19 cellular contexts compared by ENCODE assay signal in genomic region chr20:37154684-37155298, GRCh38. TPM values are rescaled to one million over a fixed set of nuclear protein-coding genes. Genes with fewer than 3 reads are reported as not detected.
DNase-seq lines count a peak whose midpoint lies in the region; ATAC-seq, FAIRE-seq and TF ChIP-seq lines count a peak whose summit lies in the region.
"Had no signal": no experiment of that assay in that cellular context is flagged by ENCODE, and none has a peak within 500 bp of the region (broad histone marks: within the 10 kb centered on the region; RNA-seq: fewer than 3 reads in every experiment).

No MANE protein-coding gene starts in this region.

- H3K36me3 Mint-ChIP-seq in activated CD4-positive, alpha-beta memory T cell treated with anti-CD3 and anti-CD28 coated beads for 36 hours: no peaks in the 10 kb centered on the region
- no peaks in the 10 kb centered on the region for H3K36me3 Mint-ChIP-seq in CD4-positive, alpha-beta T cell (ENCODE audit: low read depth)

- peak in 1 of 2 experiments; percentile 17; a peak in 1 of 4 replicates for TF ChIP-seq RAD21 in K562 (CRISPR knock-in tag; conservative IDR thresholded peaks at IDR 0.05 in 1 of 2, IDR thresholded peaks at IDR 0.05 in 1 of 2)

- no peak for TF ChIP-seq POLR2A in K562 (conservative IDR thresholded peaks at IDR 0.05)

- no peaks in the 10 kb centered on the region for H3K27me3 ChIP-seq in K562 (ENCODE audit: control insufficient read depth in 2 of 2, insufficient read depth in 2 of 2, low read length in 2 of 2)
- no peaks in the 10 kb centered on the region for H3K27me3 ChIP-seq in CD4-positive, alpha-beta T cell (ENCODE audit: control insufficient read depth, insufficient read depth, low read length)

- H3K36me3 ChIP-seq in OCI-LY7 (ENCODE audit: insufficient read depth, low read length) (no peaks in the 10 kb centered on the region), K562 (ENCODE audit: control insufficient read depth, insufficient read depth, low read length) (no peaks in the 10 kb centered on the region)

- peak; percentile 89 for ATAC-seq in K562
- ATAC-seq in CD4-positive, alpha-beta T cell (ENCODE audit: poor library complexity): no peak
- ATAC-seq: A549; CD8-positive, alpha-beta T cell; GM23338; HCT116 had no signal

- no peak overlapping the region for H3K4me3 Mint-ChIP-seq in activated CD4-positive, alpha-beta memory T cell treated with anti-CD3 and anti-CD28 coated beads for 36 hours
- no peak overlapping the region for H3K4me3 Mint-ChIP-seq in CD4-positive, alpha-beta T cell
- H3K4me3 Mint-ChIP-seq: CD8-positive, alpha-beta T cell; GM23338; H9 had no signal

- TF ChIP-seq CTCF in OCI-LY7 (conservative IDR thresholded peaks at IDR 0.05; ENCODE audit: low read length) (no peak), K562 (IDR thresholded peaks at IDR 0.05 in 2 of 3, conservative IDR thresholded peaks at IDR 0.05 in 1 of 3; ENCODE audit: insufficient read depth in 2 of 3, low read depth in 1 of 3, low read length in 3 of 3) (no peak)
- no peak for TF ChIP-seq CTCF in CD4-positive, alpha-beta T cell (IDR thresholded peaks at IDR 0.05)

- FAIRE-seq in HTR-8/SVneo (lab: Jason Lieb, UNC) (peak; percentile 55), K562 (lab: Jason Lieb, UNC) (peak; percentile 81)
- FAIRE-seq: A549, G401.6, GM12892, GM19239 had no signal

- no peak overlapping the region for H3K4me2 ChIP-seq in OCI-LY7 (ENCODE audit: low read length)
- H3K4me2 ChIP-seq in K562 (ENCODE audit: insufficient read depth, low read length): peak overlapping the region; percentile 69
- H3K4me2 ChIP-seq: A549, GM23338 had no signal

- BruUV-seq in OCI-LY7 (replicated peaks; lab: Mats Ljungman, UMichigan) (TSS peak; percentile 53), K562 (replicated peaks; lab: Mats Ljungman, UMichigan) (no TSS peak)

- H3K9ac ChIP-seq in K562 (ENCODE audit: insufficient read depth in 1 of 2, low read depth in 2 of 2, low read length in 2 of 2): peak overlapping the region; percentile 15 to 48; a peak in 3 of 4 replicates

- H3K4me1 ChIP-seq in OCI-LY7 (ENCODE audit: insufficient read depth, low read length, poor library complexity, severe bottlenecking) (no peaks in the 10 kb centered on the region), K562 (replicated peaks in 1 of 2; ENCODE audit: control insufficient read depth in 2 of 2, insufficient read depth in 2 of 2, low read length in 2 of 2) (peaks cover 19 to 20% of the 10 kb centered on the region in 2 experiments; a peak in 4 of 5 replicates)

- no peak overlapping the region for H3K27ac Mint-ChIP-seq in activated CD4-positive, alpha-beta memory T cell treated with anti-CD3 and anti-CD28 coated beads for 36 hours
- no peak overlapping the region for H3K27ac Mint-ChIP-seq in CD4-positive, alpha-beta T cell
- H3K27ac Mint-ChIP-seq: CD8-positive, alpha-beta T cell; GM23338; H9 had no signal

- intact Hi-C loops in OCI-LY7 (cut with micrococcal nuclease; ENCODE audit: unreplicated experiment): no loop called here
- intact Hi-C loops in K562 (cut with micrococcal nuclease): loop anchor here (1.0 kb wide), 1 partner anchor 58 kb away; no protein-coding TSS in a partner anchor
- intact Hi-C loops in activated CD4-positive, alpha-beta memory T cell treated with anti-CD3 and anti-CD28 coated beads for 36 hours (cut with micrococcal nuclease): no loop called here
- intact Hi-C loops in CD4-positive, alpha-beta T cell (cut with DNase I, micrococcal nuclease): no loop called here

- no peak for DNase-seq in HTR-8/SVneo (ENCODE audit: insufficient read length, low spot score)
- no peak for DNase-seq in OCI-LY7 (ENCODE audit: low spot score)
- DNase-seq in K562 (ENCODE audit: extremely low read depth in 1 of 4, low spot score in 3 of 4): peak; percentile 52 to 81 (median 70)
- no peak for DNase-seq in activated CD4-positive, alpha-beta memory T cell treated with anti-CD3 and anti-CD28 coated beads for 36 hours
- DNase-seq in activated CD4-positive, alpha-beta T cell treated with anti-CD3 and anti-CD28 coated beads, Interleukin-2, amount 50 U/mL, for 1 hour: no peak
- DNase-seq in CD4-positive, alpha-beta T cell: no peak
- DNase-seq: 8988T; C1 segment of cervical spinal cord; Caco-2; CD8-positive, alpha-beta T cell; DMS153; DND-41; H9 had no signal

- H3K9me3 ChIP-seq in OCI-LY7 (ENCODE audit: low read length) (no peaks in the 10 kb centered on the region), K562 (replicated peaks; ENCODE audit: control insufficient read depth, insufficient read depth, low read depth, low read length) (no peaks in the 10 kb centered on the region)
- no peaks in the 10 kb centered on the region for H3K9me3 ChIP-seq in CD4-positive, alpha-beta T cell (ENCODE audit: control insufficient read depth, low read length)
- H3K9me3 ChIP-seq: A549 had no signal

- in situ Hi-C loops in K562 (cut with MboI): no loop called here

- H3K79me2 ChIP-seq in OCI-LY7 (ENCODE audit: insufficient read depth, low read depth, low read length): no peaks in the 10 kb centered on the region
- no peaks in the 10 kb centered on the region for H3K79me2 ChIP-seq in K562 (ENCODE audit: control insufficient read depth, insufficient read depth, low read length)

- H3K4me3 ChIP-seq in OCI-LY7 (ENCODE audit: low read depth, low read length, poor library complexity, severe bottlenecking) (no peak overlapping the region), K562 (no peak overlapping the region)
- H3K4me3 ChIP-seq: A549, GM23338 had no signal

- CTCF ChIA-PET in OCI-LY7 (lab: Charles Lee; ENCODE audit: unreplicated experiment): no interaction called here
- CTCF ChIA-PET in K562 (lab: Yijun Ruan, JAX; ENCODE audit: low intra/inter-chr PET ratio): no interaction called here
- CTCF ChIA-PET in activated CD4-positive, alpha-beta memory T cell treated with anti-CD3 and anti-CD28 coated beads for 36 hours (lab: Charles Lee): no interaction called here
- CTCF ChIA-PET in CD4-positive, alpha-beta T cell (lab: Charles Lee): no interaction called here

- 3% methylated on average over 6 of the region's 6 CpGs for WGBS in K562 (ENCODE audit: insufficient coverage, low coverage, missing lambda C conversion rate)

- POLR2A ChIA-PET in OCI-LY7 (lab: Charles Lee): interaction anchor here (0.9 kb wide), 1 partner anchor 36 kb away, joined by 3 read pairs; no protein-coding TSS in a partner anchor
- POLR2A ChIA-PET in K562 (lab: Yijun Ruan, JAX): interaction anchor here (0.6 to 2.2 kb wide), 6 partner anchors 8 to 93 kb away, joined by 3 to 14 read pairs (median 4); partner anchors contain the start of genes MROH8 and RPN2
- POLR2A ChIA-PET in activated CD4-positive, alpha-beta memory T cell treated with anti-CD3 and anti-CD28 coated beads for 36 hours (lab: Charles Lee): no interaction called here
- POLR2A ChIA-PET in CD4-positive, alpha-beta T cell (lab: Charles Lee): no interaction called here

- H3K9me3 Mint-ChIP-seq in activated CD4-positive, alpha-beta memory T cell treated with anti-CD3 and anti-CD28 coated beads for 36 hours: no peaks in the 10 kb centered on the region
- H3K9me3 Mint-ChIP-seq in CD4-positive, alpha-beta T cell: no peaks in the 10 kb centered on the region
- H3K9me3 Mint-ChIP-seq: CD8-positive, alpha-beta T cell had no signal

- H2AFZ ChIP-seq in OCI-LY7 (ENCODE audit: low read length): no peak overlapping the region
- H2AFZ ChIP-seq in K562 (ENCODE audit: low read depth, low read length): peak overlapping the region; percentile 85
- H2AFZ ChIP-seq: GM23338 had no signal

- peak; percentile 96 for TF ChIP-seq EP300 in K562 (IDR thresholded peaks at IDR 0.05; ENCODE audit: low read length)

- H4K20me1 ChIP-seq in OCI-LY7 (ENCODE audit: insufficient read depth, low read length) (no peaks in the 10 kb centered on the region), K562 (replicated peaks; ENCODE audit: control insufficient read depth, insufficient read depth, low read length) (no peaks in the 10 kb centered on the region)

- H3K9me1 ChIP-seq in K562 (ENCODE audit: control insufficient read depth, insufficient read depth, low read length): no peaks in the 10 kb centered on the region

- H3K27me3 Mint-ChIP-seq in activated CD4-positive, alpha-beta memory T cell treated with anti-CD3 and anti-CD28 coated beads for 36 hours: no peaks in the 10 kb centered on the region
- H3K27me3 Mint-ChIP-seq in CD4-positive, alpha-beta T cell: no peaks in the 10 kb centered on the region

- H3K27ac ChIP-seq in OCI-LY7 (ENCODE audit: low read depth, low read length, poor library complexity, severe bottlenecking) (no peak overlapping the region), K562 (ENCODE audit: extremely low read depth, low read depth, low read length) (peak overlapping the region; percentile 56; the same call in 2 of the 3 replicates)
- no peak overlapping the region for H3K27ac ChIP-seq in CD4-positive, alpha-beta T cell (ENCODE audit: low read depth, low read length)
- H3K27ac ChIP-seq: A549 had no signal

- no peaks in the 10 kb centered on the region for H3K4me1 Mint-ChIP-seq in activated CD4-positive, alpha-beta memory T cell treated with anti-CD3 and anti-CD28 coated beads for 36 hours (ENCODE audit: low read depth)
- H3K4me1 Mint-ChIP-seq in CD4-positive, alpha-beta T cell (ENCODE audit: low read depth): no peaks in the 10 kb centered on the region
- H3K4me1 Mint-ChIP-seq: GM23338, H9 had no signal

- H3K9me2 ChIP-seq in OCI-LY7 (ENCODE audit: insufficient read depth, low read length): no peaks in the 10 kb centered on the region

RNA-seq across cellular contexts. Expression of gene RPN2, which starts 24.3 kb away (rescaled TPM):
- 89.5 and 110 TPM in 2 replicates for total RNA-seq in OCI-LY7 (2014; rRNA removed; shearing (Covaris generic))
- total RNA-seq in OCI-LY7 (2022) (130 and 138 TPM in 2 replicates), K562 (2014; rRNA removed) (168 and 219 TPM in 2 replicates), K562 (2014; rRNA removed; fragmentation: Illumina TruSeq; extraction: Trizol) (255 and 266 TPM in 2 replicates), K562 (2015; rRNA removed; fragmentation: Illumina TruSeq; extraction: Trizol) (334 and 390 TPM in 2 replicates), K562 (2021) (235 and 236 TPM in 2 replicates)
- 199 and 338 TPM in 2 replicates for total RNA-seq in K562 (2011; cell fraction: chromatin; rRNA removed; ENCODE audit: low replicate concordance)
- total RNA-seq in K562 (2011; cell fraction: nucleolus; rRNA removed): 617 and 635 TPM in 2 replicates
- total RNA-seq in K562 (2011; cell fraction: nucleoplasm; rRNA removed): 415 and 481 TPM in 2 replicates
- polyA plus RNA-seq in K562 (2011; rRNA removed) (421 and 458 TPM in 2 replicates), K562 (2014; fragmentation: Illumina TruSeq; extraction: Trizol) (325 TPM in 2 replicates), K562 (2014; fragmentation: Nextera tagmentation; extraction: Ambion mirVana) (100 to 1,000 TPM; 487 to 548 TPM), K562 (2014; rRNA removed) (186 and 201 TPM in 2 replicates)
- polyA plus RNA-seq in K562 (2011; cell fraction: cytosol; rRNA removed): 436 and 437 TPM in 2 replicates
- 243 and 268 TPM in 2 replicates for polyA plus RNA-seq in K562 (2011; cell fraction: nucleus; rRNA removed)
- polyA plus RNA-seq in K562 (2012): 288 and 388 TPM in 2 replicates
- 373 and 436 TPM in 2 replicates for polyA minus RNA-seq in K562 (2011; rRNA and poly(A)+ RNA removed)
- polyA minus RNA-seq in K562 (2011; cell fraction: cytosol; rRNA and poly(A)+ RNA removed): 302 and 328 TPM in 2 replicates
- 75.8 and 117 TPM in 2 replicates for polyA minus RNA-seq in K562 (2011; cell fraction: nucleus; rRNA and poly(A)+ RNA removed)
- total RNA-seq in activated CD4-positive, alpha-beta memory T cell treated with anti-CD3 and anti-CD28 coated beads for 36 hours: 100 to 1,000 TPM; 123 to 125 TPM
- 10 to 100 TPM; 62.8 to 65.8 TPM for total RNA-seq in CD4-positive, alpha-beta T cell

RNA-seq across cellular contexts. Expression of gene MROH8, which starts 24.6 kb away (rescaled TPM):
- 1.3 and 2.7 TPM in 2 replicates for total RNA-seq in OCI-LY7 (2014; rRNA removed; shearing (Covaris generic))
- total RNA-seq in OCI-LY7 (2022): 3.9 and 5.7 TPM in 2 replicates
- total RNA-seq in K562 (2011; cell fraction: chromatin; rRNA removed; ENCODE audit: low replicate concordance): 1.4 and 3.1 TPM in 2 replicates
- 0.92 and 1.3 TPM in 2 replicates for total RNA-seq in K562 (2011; cell fraction: nucleolus; rRNA removed)
- total RNA-seq in K562 (2011; cell fraction: nucleoplasm; rRNA removed): 0.46 and 0.95 TPM in 2 replicates
- 0.90 and 1.00 TPM in 2 replicates for total RNA-seq in K562 (2014; rRNA removed)
- 0.67 and 1.1 TPM in 2 replicates for total RNA-seq in K562 (2014; rRNA removed; fragmentation: Illumina TruSeq; extraction: Trizol)
- total RNA-seq in K562 (2015; rRNA removed; fragmentation: Illumina TruSeq; extraction: Trizol): 0.68 and 0.76 TPM in 2 replicates
- 0.78 and 0.85 TPM in 2 replicates for total RNA-seq in K562 (2021)
- 0.50 and 1.0 TPM in 2 replicates for polyA plus RNA-seq in K562 (2011; rRNA removed)
- 0.60 and 1.0 TPM in 2 replicates for polyA plus RNA-seq in K562 (2011; cell fraction: cytosol; rRNA removed)
- polyA plus RNA-seq in K562 (2011; cell fraction: nucleus; rRNA removed): 1.1 TPM in 2 replicates
- 0.62 and 0.81 TPM in 2 replicates for polyA plus RNA-seq in K562 (2012)
- polyA plus RNA-seq in K562 (2014; fragmentation: Illumina TruSeq; extraction: Trizol): 1.1 and 1.5 TPM in 2 replicates
- polyA plus RNA-seq in K562 (2014; fragmentation: Nextera tagmentation; extraction: Ambion mirVana): under 1 TPM; 0.21 to 0.41 TPM
- 1.2 and 1.5 TPM in 2 replicates for polyA plus RNA-seq in K562 (2014; rRNA removed)
- polyA minus RNA-seq in K562 (2011; rRNA and poly(A)+ RNA removed): 1.2 and 1.7 TPM in 2 replicates
- 0.86 TPM in 1 of 2 replicates, not detected in the other for polyA minus RNA-seq in K562 (2011; cell fraction: cytosol; rRNA and poly(A)+ RNA removed)
- polyA minus RNA-seq in K562 (2011; cell fraction: nucleus; rRNA and poly(A)+ RNA removed): 0.40 and 2.1 TPM in 2 replicates
- total RNA-seq in activated CD4-positive, alpha-beta memory T cell treated with anti-CD3 and anti-CD28 coated beads for 36 hours: 1 to 10 TPM; 1.8 to 2.0 TPM
- total RNA-seq in CD4-positive, alpha-beta T cell: 1 to 10 TPM; 1.1 to 1.2 TPM

RNA-seq across cellular contexts. Expression of gene RBL1, which starts 59.0 kb away (rescaled TPM):
- total RNA-seq in OCI-LY7 (2014; rRNA removed; shearing (Covaris generic)): 48.9 and 63.0 TPM in 2 replicates
- total RNA-seq in OCI-LY7 (2022) (41.5 and 54.3 TPM in 2 replicates), K562 (2014; rRNA removed) (14.8 and 69.6 TPM in 2 replicates), K562 (2014; rRNA removed; fragmentation: Illumina TruSeq; extraction: Trizol) (25.9 and 30.5 TPM in 2 replicates), K562 (2015; rRNA removed; fragmentation: Illumina TruSeq; extraction: Trizol) (19.9 and 21.2 TPM in 2 replicates), K562 (2021) (23.0 and 25.6 TPM in 2 replicates)
- 34.8 and 94.2 TPM in 2 replicates for total RNA-seq in K562 (2011; cell fraction: chromatin; rRNA removed; ENCODE audit: low replicate concordance)
- total RNA-seq in K562 (2011; cell fraction: nucleolus; rRNA removed): 42.8 and 43.9 TPM in 2 replicates
- 23.1 and 23.4 TPM in 2 replicates for total RNA-seq in K562 (2011; cell fraction: nucleoplasm; rRNA removed)
- polyA plus RNA-seq in K562 (2011; rRNA removed) (11.1 and 15.6 TPM in 2 replicates), K562 (2014; fragmentation: Illumina TruSeq; extraction: Trizol) (17.5 and 20.5 TPM in 2 replicates), K562 (2014; fragmentation: Nextera tagmentation; extraction: Ambion mirVana) (1 to 10 TPM; 4.0 to 4.3 TPM), K562 (2014; rRNA removed) (9.5 and 11.1 TPM in 2 replicates)
- 5.2 and 5.4 TPM in 2 replicates for polyA plus RNA-seq in K562 (2011; cell fraction: cytosol; rRNA removed)
- polyA plus RNA-seq in K562 (2011; cell fraction: nucleus; rRNA removed): 8.9 and 14.7 TPM in 2 replicates
- polyA plus RNA-seq in K562 (2012): 10.0 and 13.2 TPM in 2 replicates
- 25.2 and 27.0 TPM in 2 replicates for polyA minus RNA-seq in K562 (2011; rRNA and poly(A)+ RNA removed)
- 5.9 and 21.0 TPM in 2 replicates for polyA minus RNA-seq in K562 (2011; cell fraction: cytosol; rRNA and poly(A)+ RNA removed)
- 33.5 and 38.2 TPM in 2 replicates for polyA minus RNA-seq in K562 (2011; cell fraction: nucleus; rRNA and poly(A)+ RNA removed)
- total RNA-seq in activated CD4-positive, alpha-beta memory T cell treated with anti-CD3 and anti-CD28 coated beads for 36 hours: 10 to 100 TPM; 41.4 to 41.6 TPM
- total RNA-seq in CD4-positive, alpha-beta T cell: 10 to 100 TPM; 37.4 to 39.1 TPM

Comparison
In these comparisons a context has a peak if more than half of its experiments do, and no peak if none do; other contexts are left out.
1. DNase-seq: peak in K562 (4 of 4); none in HTR-8/SVneo (single experiment), OCI-LY7 (single experiment), activated CD4-positive, alpha-beta memory T cell treated with anti-CD3 and anti-CD28 coated beads for 36 hours (single experiment), activated CD4-positive, alpha-beta T cell treated with anti-CD3 and anti-CD28 coated beads, Interleukin-2, amount 50 U/mL, for 1 hour (single experiment) and CD4-positive, alpha-beta T cell (0 of 10).
2. POLR2A ChIA-PET loops: an anchor here in OCI-LY7 (0.9 kb wide) and K562 (0.6 to 2.2 kb wide); none called in activated CD4-positive, alpha-beta memory T cell treated with anti-CD3 and anti-CD28 coated beads for 36 hours and CD4-positive, alpha-beta T cell.